ENCODE assay signal across 8 cellular contexts in genomic region chr6:70706491-70707123, GRCh38. TPM values are rescaled to one million over a fixed set of nuclear protein-coding genes. Genes with fewer than 3 reads are reported as not detected.
DNase-seq lines count a peak whose midpoint lies in the region; ATAC-seq, FAIRE-seq and TF ChIP-seq lines count a peak whose summit lies in the region.

No MANE protein-coding gene starts in this region.

- H3K36me3 ChIP-seq in KMS-11 (ENCODE audit: insufficient read depth) (no peaks in the 10 kb centered on the region), sigmoid colon (no peaks in the 10 kb centered on the region)

- H3K27me3 ChIP-seq in KMS-11 (ENCODE audit: insufficient read depth, low read depth) (no peaks in the 10 kb centered on the region), sigmoid colon (no peaks in the 10 kb centered on the region)

- TF ChIP-seq POLR2A in sigmoid colon (IDR thresholded peaks at IDR 0.05), result no peak
- TF ChIP-seq POLR2A in H54 (IDR thresholded peaks at IDR 0.05; ENCODE audit: low read depth, low read length), result no peak

- H3K27ac Mint-ChIP-seq in Calu3 (ENCODE audit: unreplicated experiment), result no peak overlapping the region
- H3K27ac Mint-ChIP-seq in activated CD4-positive, alpha-beta memory T cell treated with anti-CD3 and anti-CD28 coated beads, Interleukin-2, amount 10 ng/mL, durations not matched to agents 7 days and 5 days, result no peak overlapping the region

- H3K9me3 Mint-ChIP-seq in Calu3 (ENCODE audit: low read depth, unreplicated experiment), result no peaks in the 10 kb centered on the region
- H3K9me3 Mint-ChIP-seq in activated CD4-positive, alpha-beta memory T cell treated with anti-CD3 and anti-CD28 coated beads, Interleukin-2, amount 10 ng/mL, durations not matched to agents 7 days and 5 days, result no peaks in the 10 kb centered on the region

- H3K4me3 ChIP-seq in KMS-11 (IDR thresholded peaks at IDR 0.05; ENCODE audit: insufficient read depth, low read depth, low read length) (no peak overlapping the region), sigmoid colon (no peak overlapping the region)

- DNase-seq in Calu3 (peak; percentile 28), SK-MEL-5 (ENCODE audit: low read depth, low spot score) (peak; percentile 59), fibroblast of peridontal ligament (ENCODE audit: extremely low read depth) (peak; percentile 81), sigmoid colon (no peak), H54 (ENCODE audit: insufficient read length, low spot score) (no peak)
- no peak for DNase-seq in activated CD4-positive, alpha-beta memory T cell treated with anti-CD3 and anti-CD28 coated beads, Interleukin-2, amount 10 ng/mL, durations not matched to agents 7 days and 5 days

- TF ChIP-seq EP300 in sigmoid colon (IDR thresholded peaks at IDR 0.05), result no peak

- in situ Hi-C loops in SK-MEL-5 (cut with HindIII; ENCODE audit: low pct_unique_long_range_greater_than_20kb, low sequenced_read_pairs), result no loop called here

- peaks cover 26% of the 10 kb centered on the region for H3K4me1 Mint-ChIP-seq in Calu3 (ENCODE audit: low read depth, unreplicated experiment)
- peaks cover 23% of the 10 kb centered on the region for H3K4me1 Mint-ChIP-seq in activated CD4-positive, alpha-beta memory T cell treated with anti-CD3 and anti-CD28 coated beads, Interleukin-2, amount 10 ng/mL, durations not matched to agents 7 days and 5 days

- H3K36me3 Mint-ChIP-seq in Calu3 (ENCODE audit: insufficient read depth, unreplicated experiment), result no peaks in the 10 kb centered on the region
- peaks cover 11% of the 10 kb centered on the region for H3K36me3 Mint-ChIP-seq in activated CD4-positive, alpha-beta memory T cell treated with anti-CD3 and anti-CD28 coated beads, Interleukin-2, amount 10 ng/mL, durations not matched to agents 7 days and 5 days (ENCODE audit: low read depth)

- H2AFZ ChIP-seq in KMS-11 (ENCODE audit: low read depth), result no peak overlapping the region

- no peak overlapping the region for H3K4me3 Mint-ChIP-seq in Calu3 (ENCODE audit: low read depth, unreplicated experiment)
- no peak overlapping the region for H3K4me3 Mint-ChIP-seq in activated CD4-positive, alpha-beta memory T cell treated with anti-CD3 and anti-CD28 coated beads, Interleukin-2, amount 10 ng/mL, durations not matched to agents 7 days and 5 days

- no peak overlapping the region for H3K4me2 ChIP-seq in KMS-11

- WGBS in sigmoid colon, 2 donors, result 1 to 3% methylated on average over 3 of the region's 3 CpGs

- FAIRE-seq in H54 (lab: Jason Lieb, UNC), result no peak

- no peaks in the 10 kb centered on the region for H3K9me3 ChIP-seq in sigmoid colon

- CTCF ChIA-PET in Calu3 (lab: Charles Lee), result interaction anchor here (0.9 to 2.0 kb wide), 3 partner anchors 174 to 249 kb away, joined by 3 to 9 read pairs (median 8); no protein-coding TSS in a partner anchor
- CTCF ChIA-PET in activated CD4-positive, alpha-beta memory T cell treated with anti-CD3 and anti-CD28 coated beads, Interleukin-2, amount 10 ng/mL, durations not matched to agents 7 days and 5 days (lab: Charles Lee), result interaction anchor here (0.8 to 5.5 kb wide), 22 partner anchors 8 to 396 kb away, joined by 3 to 96 read pairs (median 4); partner anchors contain the start of genes B3GAT2, SDHAF4 and SMAP1

- H3K4me1 ChIP-seq in KMS-11 (ENCODE audit: low read depth, poor library complexity, severe bottlenecking) (peaks cover 7% of the 10 kb centered on the region), sigmoid colon (peaks cover 0 to 11% (median under 1%) of the 10 kb centered on the region in 4 donors)

- no peaks in the 10 kb centered on the region for H3K79me2 ChIP-seq in KMS-11 (ENCODE audit: insufficient read depth, low read depth)

- ATAC-seq in HG02840 (IDR thresholded peaks at IDR 0.05; ENCODE audit: low FRiP score, unreplicated experiment), result no peak

- intact Hi-C loops in Calu3 (cut with micrococcal nuclease; ENCODE audit: unreplicated experiment), result loop anchor here (1.0 to 2.0 kb wide), 3 partner anchors 178 to 306 kb away; partner anchors contain the start of gene B3GAT2
- intact Hi-C loops in sigmoid colon (cut with DNase I), result loop anchor here (1.0 to 10.0 kb wide), 2 partner anchors 178 to 248 kb away; partner anchors contain the start of gene B3GAT2

- H3K27me3 Mint-ChIP-seq in Calu3 (ENCODE audit: unreplicated experiment), result no peaks in the 10 kb centered on the region
- H3K27me3 Mint-ChIP-seq in activated CD4-positive, alpha-beta memory T cell treated with anti-CD3 and anti-CD28 coated beads, Interleukin-2, amount 10 ng/mL, durations not matched to agents 7 days and 5 days, result no peaks in the 10 kb centered on the region

- no peak overlapping the region for H3K27ac ChIP-seq in KMS-11
- no peak overlapping the region for H3K27ac ChIP-seq in sigmoid colon

- H3K9ac ChIP-seq in KMS-11, result no peak overlapping the region

- H4K20me1 ChIP-seq in KMS-11 (ENCODE audit: insufficient read depth), result no peaks in the 10 kb centered on the region

- POLR2A ChIA-PET in activated CD4-positive, alpha-beta memory T cell treated with anti-CD3 and anti-CD28 coated beads, Interleukin-2, amount 10 ng/mL, durations not matched to agents 7 days and 5 days (lab: Charles Lee), result interaction anchor here (1.2 kb wide), 2 partner anchors 11 to 140 kb away, joined by 3 to 8 read pairs; partner anchors contain the start of gene SDHAF4

- peak; percentile 49 for TF ChIP-seq CTCF in Calu3 (IDR thresholded peaks at IDR 0.05; ENCODE audit: unreplicated experiment)
- peak; percentile 75 for TF ChIP-seq CTCF in KMS-11 (conservative IDR thresholded peaks at IDR 0.05; ENCODE audit: low read depth, low read length)
- TF ChIP-seq CTCF in sigmoid colon (IDR thresholded peaks at IDR 0.05), result peak; percentile 19 to 60 (median 28)

- no TSS peak for BruUV-seq in Calu3 (replicated peaks; lab: Mats Ljungman, UMichigan)

RNA-seq across cellular contexts. Expression of gene SMAP1, which starts 38.9 kb away (rescaled TPM):
- total RNA-seq in Calu3 (2022) (34.7 and 35.7 TPM in 2 replicates), sigmoid colon (10 to 100 TPM; 19.7 to 34.3 (median 24.6) TPM)
- total RNA-seq in SK-MEL-5 (2014; rRNA removed; shearing (Covaris generic)), result 13.1 and 13.9 TPM in 2 replicates
- polyA plus RNA-seq in SK-MEL-5 (2015; cell fraction: cytosol; rRNA removed), result 14.3 and 15.6 TPM in 2 replicates
- 6.9 and 9.3 TPM in 2 replicates for polyA plus RNA-seq in SK-MEL-5 (2015; cell fraction: nucleus; rRNA removed)
- 10 to 100 TPM; 26.7 to 41.4 (median 34.2) TPM for polyA plus RNA-seq in sigmoid colon
- 10 to 100 TPM; 48.4 to 48.6 TPM for total RNA-seq in activated CD4-positive, alpha-beta memory T cell treated with anti-CD3 and anti-CD28 coated beads, Interleukin-2, amount 10 ng/mL, durations not matched to agents 7 days and 5 days

Comparison
In these comparisons a context has a peak if more than half of its experiments do, and no peak if none do; other contexts are left out.
1. DNase-seq: peak in Calu3 (single experiment), SK-MEL-5 (single experiment) and fibroblast of peridontal ligament (single experiment); none in sigmoid colon (single experiment), activated CD4-positive, alpha-beta memory T cell treated with anti-CD3 and anti-CD28 coated beads, Interleukin-2, amount 10 ng/mL, durations not matched to agents 7 days and 5 days (single experiment) and H54 (single experiment).
2. Peak in every context shown above with its lines, with median percentiles within 50 percentile points of each other: CTCF ChIP-seq.